11 cellular contexts compared by ENCODE assay signal in the genomic region with DNA sequence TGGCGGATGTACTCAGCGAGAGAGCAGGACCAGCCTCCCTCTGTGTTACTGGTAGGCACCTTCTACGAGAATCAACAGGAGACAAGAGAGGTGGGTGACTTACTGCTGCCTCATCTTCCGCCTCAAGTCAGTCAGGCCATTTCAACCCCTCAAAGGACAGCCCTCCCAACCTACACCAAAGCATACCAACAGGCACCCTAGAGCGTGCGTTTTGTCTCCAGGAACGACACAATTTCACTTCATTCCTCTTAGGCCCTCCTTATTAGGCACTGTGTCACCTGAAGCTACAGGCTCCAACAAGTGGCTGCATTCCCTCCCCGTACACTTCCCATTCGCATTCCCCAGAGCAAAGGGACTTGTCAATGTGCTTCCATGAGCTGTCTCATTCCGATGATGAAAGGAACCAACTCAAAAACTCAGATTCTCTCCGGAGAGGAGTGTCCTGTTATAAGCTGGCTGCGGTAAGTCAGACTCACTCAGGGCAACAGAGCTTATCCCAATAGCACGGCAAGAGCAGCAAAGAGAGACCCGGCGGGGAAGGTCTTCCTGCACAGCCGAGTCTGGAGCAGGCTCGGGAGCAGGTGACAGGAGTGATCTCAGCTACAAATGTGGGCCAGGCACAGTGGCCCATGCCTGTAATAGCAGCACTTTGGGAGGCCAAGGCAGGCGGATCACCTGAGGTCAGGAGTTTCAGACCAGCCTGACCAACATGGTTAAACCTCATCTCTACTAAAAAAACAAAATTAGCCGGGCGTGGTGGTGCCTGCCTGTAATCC.
"Had no signal": no experiment of that assay in that cellular context is flagged by ENCODE, and none has a peak within 500 bp of the region (broad histone marks: within the 10 kb centered on the region; RNA-seq: fewer than 3 reads in every experiment).

No MANE protein-coding gene starts in this region.

- H3K27me3 Mint-ChIP-seq: activated CD8-positive, alpha-beta memory T cell treated with anti-CD3 and anti-CD28 coated beads, Interleukin-2, amount 10 ng/mL, durations not matched to agents 7 days and 5 days; activated naive CD8-positive, alpha-beta T cell treated with anti-CD3 and anti-CD28 coated beads, Interleukin-2, amount 50 U/mL, for 24 hours; naive thymus-derived CD4-positive, alpha-beta T cell had no signal

- H3K4me2 ChIP-seq: hepatocyte had no signal

- H3K4me3 ChIP-seq: hepatocyte, mucosa of descending colon, SK-N-MC, transverse colon had no signal

- H3K9me3 ChIP-seq: mucosa of descending colon, transverse colon had no signal

- H3K4me3 Mint-ChIP-seq: activated CD8-positive, alpha-beta memory T cell treated with anti-CD3 and anti-CD28 coated beads, Interleukin-2, amount 10 ng/mL, durations not matched to agents 7 days and 5 days; activated naive CD4-positive, alpha-beta T cell treated with anti-CD3 and anti-CD28 coated beads for 36 hours; activated naive CD8-positive, alpha-beta T cell treated with anti-CD3 and anti-CD28 coated beads, Interleukin-2, amount 50 U/mL, for 24 hours had no signal

- DNase-seq: activated CD8-positive, alpha-beta memory T cell treated with anti-CD3 and anti-CD28 coated beads, Interleukin-2, amount 10 ng/mL, durations not matched to agents 7 days and 5 days; activated naive CD4-positive, alpha-beta T cell treated with anti-CD3 and anti-CD28 coated beads for 36 hours; activated naive CD8-positive, alpha-beta T cell treated with anti-CD3 and anti-CD28 coated beads, Interleukin-2, amount 50 U/mL, for 24 hours; activated T-cell treated with anti-CD3 and anti-CD28 coated beads, Interleukin-2, amount 50 U/mL, for 1 hour; erythroblast; naive thymus-derived CD4-positive, alpha-beta T cell; transverse colon had no signal

- H3K27ac Mint-ChIP-seq: activated CD8-positive, alpha-beta memory T cell treated with anti-CD3 and anti-CD28 coated beads, Interleukin-2, amount 10 ng/mL, durations not matched to agents 7 days and 5 days; activated naive CD4-positive, alpha-beta T cell treated with anti-CD3 and anti-CD28 coated beads for 36 hours; activated naive CD8-positive, alpha-beta T cell treated with anti-CD3 and anti-CD28 coated beads, Interleukin-2, amount 50 U/mL, for 24 hours; activated T-helper 2 cell treated with anti-CD3 and anti-CD28 coated beads, Interferon-gamma antibody, Interleukin-2, Interleukin-4, amounts not matched to agents 10 μg/mL and 5 μg/mL and 100 μg/mL, durations not matched to agents 14 hours and 24 hours and 36 hours had no signal

- H3K27ac ChIP-seq: hepatocyte, SK-N-MC had no signal

- H3K27me3 ChIP-seq: hepatocyte, transverse colon had no signal

- H3K79me2 ChIP-seq: hepatocyte had no signal

- H2AFZ ChIP-seq: hepatocyte had no signal

- H3K9me3 Mint-ChIP-seq: activated naive CD4-positive, alpha-beta T cell treated with anti-CD3 and anti-CD28 coated beads for 36 hours; activated naive CD8-positive, alpha-beta T cell treated with anti-CD3 and anti-CD28 coated beads, Interleukin-2, amount 50 U/mL, for 24 hours; activated T-helper 2 cell treated with anti-CD3 and anti-CD28 coated beads, Interferon-gamma antibody, Interleukin-2, Interleukin-4, amounts not matched to agents 10 μg/mL and 5 μg/mL and 100 μg/mL, durations not matched to agents 14 hours and 24 hours and 36 hours; naive thymus-derived CD4-positive, alpha-beta T cell had no signal
